Comparison of ENCODE assay signal across 24 cellular contexts in the genomic region with DNA sequence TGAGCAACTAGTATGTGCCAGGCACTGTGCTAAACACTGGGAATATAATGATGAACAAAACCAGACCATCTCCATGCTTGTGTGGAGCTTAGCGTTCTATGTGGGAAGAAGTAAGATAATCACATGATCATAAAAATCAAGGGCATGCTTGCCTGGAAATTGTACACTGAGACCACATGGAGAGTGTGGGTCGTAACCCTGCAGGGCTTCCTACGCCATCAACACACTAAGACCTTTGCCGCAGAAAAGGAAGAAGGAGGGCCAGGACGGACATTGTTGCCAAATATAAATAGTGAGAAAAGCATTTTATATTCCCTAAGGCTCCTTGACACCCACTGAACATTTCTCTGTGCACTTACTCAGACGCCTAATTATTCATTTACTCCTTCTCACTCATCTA.
"Had no signal": no experiment of that assay in that cellular context is flagged by ENCODE, and none has a peak within 500 bp of the region (broad histone marks: within the 10 kb centered on the region; RNA-seq: fewer than 3 reads in every experiment).

No MANE protein-coding gene starts in this region.

- H3K27ac Mint-ChIP-seq: naive thymus-derived CD8-positive, alpha-beta T cell; stimulated activated naive B cell treated with anti-CD40 and anti-IgM and Interleukin-4, amounts not matched to agents 10 μg/mL and 1 μg/mL and 100 μg/mL, for 72 hours; stimulated activated naive CD8-positive, alpha-beta T cell treated with anti-CD3 and anti-CD28 coated beads, Interleukin-15, Interleukin-2, amounts not matched to agents 100 ng/mL and 50 ng/mL, for 24 hours had no signal

- H3K4me3 Mint-ChIP-seq: naive thymus-derived CD8-positive, alpha-beta T cell; stimulated activated naive B cell treated with anti-CD40 and anti-IgM and Interleukin-4, amounts not matched to agents 10 μg/mL and 1 μg/mL and 100 μg/mL, for 72 hours; stimulated activated naive CD8-positive, alpha-beta T cell treated with anti-CD3 and anti-CD28 coated beads, Interleukin-15, Interleukin-2, amounts not matched to agents 100 ng/mL and 50 ng/mL, for 24 hours had no signal

- H3K27me3 ChIP-seq: heart right ventricle, pancreas, right lobe of liver, transverse colon, upper lobe of right lung, vagina had no signal

- ATAC-seq: esophagus mucosa; heart right ventricle; left colon; left ventricle myocardium superior; lower lobe of right lung; naive thymus-derived CD8-positive, alpha-beta T cell; pancreas; right lobe of liver; stimulated activated naive B cell treated with anti-CD40 and anti-IgM and Interleukin-4, amounts not matched to agents 10 μg/mL and 1 μg/mL and 100 μg/mL, for 72 hours; upper lobe of right lung had no signal

- H3K4me1 ChIP-seq: pancreas, right lobe of liver, transverse colon had no signal

- H3K4me3 ChIP-seq: heart right ventricle, lower lobe of right lung, pancreas, right lobe of liver, transverse colon, upper lobe of right lung, vagina had no signal

- H3K36me3 Mint-ChIP-seq: naive thymus-derived CD8-positive, alpha-beta T cell; stimulated activated naive B cell treated with anti-CD40 and anti-IgM and Interleukin-4, amounts not matched to agents 10 μg/mL and 1 μg/mL and 100 μg/mL, for 72 hours had no signal

- H3K4me1 Mint-ChIP-seq: naive thymus-derived CD8-positive, alpha-beta T cell; stimulated activated naive B cell treated with anti-CD40 and anti-IgM and Interleukin-4, amounts not matched to agents 10 μg/mL and 1 μg/mL and 100 μg/mL, for 72 hours had no signal

- H3K9me3 ChIP-seq: lower lobe of right lung, pancreas, right lobe of liver, transverse colon, upper lobe of right lung, vagina had no signal

- DNase-seq: cortex of kidney; foreskin melanocyte; glutamatergic neuron; heart right ventricle; hippocampal formation; kidney glomerular epithelial cell; left colon; left ventricle myocardium superior; lower lobe of right lung; occipital lobe; pancreas; retina; right lobe of liver; small intestine; stimulated activated CD4-positive, alpha-beta T cell treated with anti-CD3 and anti-CD28 coated beads, Interleukin-15, amount 100 ng/mL, for 24 hours; stimulated activated CD4-positive, alpha-beta T cell treated with anti-CD3 and anti-CD28 coated beads, Interleukin-2, amount 100 ng/mL, for 48 hours; stimulated activated naive B cell treated with anti-CD40 and anti-IgM and Interleukin-4, amounts not matched to agents 10 μg/mL and 1 μg/mL and 100 μg/mL, for 72 hours; transverse colon; upper lobe of right lung had no signal

- H3K36me3 ChIP-seq: heart right ventricle, lower lobe of right lung, pancreas, right lobe of liver, transverse colon, upper lobe of right lung, vagina had no signal

- H3K27ac ChIP-seq: epithelial cell of prostate, heart right ventricle, lower lobe of right lung, pancreas, right lobe of liver, transverse colon, upper lobe of right lung, vagina had no signal
